17 cellular contexts compared by ENCODE assay signal in the genomic region with DNA sequence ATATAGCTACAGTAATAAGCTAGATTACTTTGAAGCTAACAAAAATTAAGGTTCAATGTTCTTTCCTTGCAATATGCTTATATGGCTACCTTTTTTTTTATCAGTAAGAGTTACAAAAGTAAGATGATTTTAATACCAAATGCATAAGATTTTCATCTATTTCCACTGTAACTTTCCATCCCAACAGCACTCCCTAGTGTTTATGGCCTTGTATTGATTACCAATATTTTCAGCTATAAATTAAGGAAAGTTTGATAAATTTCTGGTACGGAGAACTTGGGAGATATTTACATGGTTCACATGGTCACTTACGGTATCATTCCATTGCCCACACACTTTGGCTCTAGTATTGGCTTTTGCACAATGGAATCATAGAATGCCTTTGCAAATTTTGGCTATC.
DNase-seq lines count a peak whose midpoint lies in the region; ATAC-seq and TF ChIP-seq lines count a peak whose summit lies in the region.
"Had no signal": no experiment of that assay in that cellular context is flagged by ENCODE, and none has a peak within 500 bp of the region (broad histone marks: within the 10 kb centered on the region; RNA-seq: fewer than 3 reads in every experiment).

No MANE protein-coding gene starts in this region.

- H3K4me1 Mint-ChIP-seq in CD8-positive, alpha-beta T cell (ENCODE audit: low read depth): no peaks in the 10 kb centered on the region

- in situ Hi-C loops in astrocyte of the spinal cord (cut with HindIII; ENCODE audit: low sequenced_read_pairs): no loop called here

- peak; percentile 23; the same call in 1 of the 2 replicates for TF ChIP-seq RAD21 in HCT116 (IDR thresholded peaks at IDR 0.05; ENCODE audit: low read depth)

- H3K36me3 ChIP-seq in HCT116 (ENCODE audit: control insufficient read depth in 1 of 2, insufficient read depth in 2 of 2, low read length in 2 of 2) (no peaks in the 10 kb centered on the region), OCI-LY7 (ENCODE audit: insufficient read depth, low read length) (no peaks in the 10 kb centered on the region)
- no peaks in the 10 kb centered on the region for H3K36me3 ChIP-seq in CD8-positive, alpha-beta T cell (ENCODE audit: insufficient read depth, low read length)

- no peak for TF ChIP-seq POLR2A in HCT116 (IDR thresholded peaks at IDR 0.05; ENCODE audit: borderline replicate concordance, extremely low read depth, insufficient read depth, insufficient read length)

- TF ChIP-seq CTCF in HCT116 (IDR thresholded peaks at IDR 0.05 in 2 of 3, conservative IDR thresholded peaks at IDR 0.05 in 1 of 3; ENCODE audit: borderline replicate concordance in 1 of 3, insufficient read depth in 1 of 3, low read depth in 2 of 3, low read length in 2 of 3): no peak
- peak; percentile 10 for TF ChIP-seq CTCF in astrocyte of the spinal cord (IDR thresholded peaks at IDR 0.05; ENCODE audit: low read depth, low read length)
- peak; percentile 53 for TF ChIP-seq CTCF in epithelial cell of proximal tubule (conservative IDR thresholded peaks at IDR 0.05; ENCODE audit: low read depth, low read length)
- TF ChIP-seq CTCF in OCI-LY7 (conservative IDR thresholded peaks at IDR 0.05; ENCODE audit: low read length): no peak
- TF ChIP-seq CTCF in CD8-positive, alpha-beta T cell (IDR thresholded peaks at IDR 0.05): no peak

- H3K27me3 Mint-ChIP-seq in CD8-positive, alpha-beta T cell (ENCODE audit: low read depth): no peaks in the 10 kb centered on the region

- no peaks in the 10 kb centered on the region for H3K4me1 ChIP-seq in HCT116 (ENCODE audit: control insufficient read depth in 1 of 2, insufficient read depth in 2 of 2, low read length in 2 of 2)
- no peaks in the 10 kb centered on the region for H3K4me1 ChIP-seq in OCI-LY7 (ENCODE audit: insufficient read depth, low read length, poor library complexity, severe bottlenecking)
- H3K4me1 ChIP-seq in CD8-positive, alpha-beta T cell (ENCODE audit: insufficient read depth, low read length): no peaks in the 10 kb centered on the region

- no peak for ATAC-seq in HCT116
- no peak for ATAC-seq in CD8-positive, alpha-beta T cell
- ATAC-seq: HepG2 had no signal

- no peaks in the 10 kb centered on the region for H3K79me2 ChIP-seq in HCT116 (ENCODE audit: insufficient read depth, low read length)
- no peaks in the 10 kb centered on the region for H3K79me2 ChIP-seq in OCI-LY7 (ENCODE audit: insufficient read depth, low read depth, low read length)

- RAD21 ChIA-PET in HCT116 (lab: Charles Lee; ENCODE audit: low non-redundant PET in 1 of 2, low total read pairs in 2 of 2, uncharacterized antibody in 2 of 2, unreplicated experiment in 2 of 2): interaction anchor here in 1 of 2 experiments (0.5 kb wide), 1 partner anchor 146 kb away, joined by 3 read pairs; no protein-coding TSS in a partner anchor

- H3K27ac Mint-ChIP-seq in CD8-positive, alpha-beta T cell: no peak overlapping the region

- CTCF ChIA-PET in HCT116 (lab: Charles Lee) (no interaction called here), OCI-LY7 (lab: Charles Lee; ENCODE audit: unreplicated experiment) (no interaction called here)
- CTCF ChIA-PET in CD8-positive, alpha-beta T cell (lab: Charles Lee): no interaction called here

- BruUV-seq in HCT116 (replicated peaks; lab: Mats Ljungman, UMichigan): no TSS peak
- no TSS peak for BruUV-seq in OCI-LY7 (replicated peaks; lab: Mats Ljungman, UMichigan)

- intact Hi-C loops in HCT116 (cut with micrococcal nuclease): no loop called here
- intact Hi-C loops in OCI-LY7 (cut with micrococcal nuclease; ENCODE audit: unreplicated experiment): no loop called here
- intact Hi-C loops in CD8-positive, alpha-beta T cell (cut with DNase I, micrococcal nuclease): no loop called here

- H3K4me3 ChIP-seq in HCT116 (replicated peaks in 1 of 2; ENCODE audit: low read depth in 1 of 2, low read length in 2 of 2): no peak overlapping the region
- H3K4me3 ChIP-seq in astrocyte of the spinal cord (ENCODE audit: low read depth, low read length): no peak overlapping the region
- H3K4me3 ChIP-seq in epithelial cell of proximal tubule (ENCODE audit: low read depth, low read length): no peak overlapping the region
- no peak overlapping the region for H3K4me3 ChIP-seq in OCI-LY7 (ENCODE audit: low read depth, low read length, poor library complexity, severe bottlenecking)
- no peak overlapping the region for H3K4me3 ChIP-seq in CD8-positive, alpha-beta T cell (ENCODE audit: low read depth, low read length)

- H4K20me1 ChIP-seq in HCT116 (ENCODE audit: insufficient read depth) (no peaks in the 10 kb centered on the region), OCI-LY7 (ENCODE audit: insufficient read depth, low read length) (no peaks in the 10 kb centered on the region)

- POLR2A ChIA-PET in HCT116 (lab: Charles Lee) (no interaction called here), OCI-LY7 (lab: Charles Lee) (interaction anchor here (0.6 kb wide), 1 partner anchor 10 kb away, joined by 5 read pairs; no protein-coding TSS in a partner anchor)
- POLR2A ChIA-PET in CD8-positive, alpha-beta T cell (lab: Charles Lee): no interaction called here

- no peak overlapping the region for H2AFZ ChIP-seq in HCT116 (ENCODE audit: low read depth, low read length, poor library complexity, severe bottlenecking)
- H2AFZ ChIP-seq in OCI-LY7 (ENCODE audit: low read length): no peak overlapping the region

- H3K36me3 Mint-ChIP-seq in CD8-positive, alpha-beta T cell: no peaks in the 10 kb centered on the region

- H3K4me2 ChIP-seq in HCT116 (ENCODE audit: low read length): no peak overlapping the region
- H3K4me2 ChIP-seq in OCI-LY7 (ENCODE audit: low read length): no peak overlapping the region

- no peak overlapping the region for H3K4me3 Mint-ChIP-seq in CD8-positive, alpha-beta T cell

- H3K9me2 ChIP-seq in HCT116 (ENCODE audit: insufficient read depth) (no peaks in the 10 kb centered on the region), OCI-LY7 (ENCODE audit: insufficient read depth, low read length) (no peaks in the 10 kb centered on the region)

- DNase-seq in HCT116 (ENCODE audit: low read depth, low spot score) (no peak), astrocyte of the spinal cord (ENCODE audit: low read depth, low spot score) (no peak), epithelial cell of proximal tubule (ENCODE audit: low read depth) (no peak), OCI-LY7 (ENCODE audit: low spot score) (no peak)
- no peak for DNase-seq in stimulated activated CD4-positive, alpha-beta T cell treated with anti-CD3 and anti-CD28 coated beads, Interleukin-2, amount 100 ng/mL, for 48 hours
- no peak for DNase-seq in CD8-positive, alpha-beta T cell
- DNase-seq in activated CD8-positive, alpha-beta memory T cell treated with anti-CD3 and anti-CD28 coated beads, Interleukin-2, amount 50 U/mL, for 48 hours: no peak
- DNase-seq: AML-193, COR-L47, GDM1, GOT3, KBM-7, NCI-H1417, NCI-H187 treated with DMSO at 0.1 percent for 48 hours, NCI-H2227 treated with DMSO at 0.1 percent for 48 hours, NCI-H524 had no signal

- H3K9me3 ChIP-seq in HCT116 (ENCODE audit: control insufficient read depth in 1 of 2, insufficient read depth in 1 of 2, low read depth in 1 of 2, low read length in 2 of 2): no peaks in the 10 kb centered on the region
- H3K9me3 ChIP-seq in OCI-LY7 (ENCODE audit: low read length): no peaks in the 10 kb centered on the region
- no peaks in the 10 kb centered on the region for H3K9me3 ChIP-seq in CD8-positive, alpha-beta T cell (ENCODE audit: low read length)

- no peaks in the 10 kb centered on the region for H3K27me3 ChIP-seq in HCT116 (ENCODE audit: insufficient read depth, low read length)
- no peaks in the 10 kb centered on the region for H3K27me3 ChIP-seq in CD8-positive, alpha-beta T cell (ENCODE audit: insufficient read depth, low read length)

- no peak overlapping the region for H3K27ac ChIP-seq in HCT116 (ENCODE audit: low read depth, low read length)
- no peak overlapping the region for H3K27ac ChIP-seq in OCI-LY7 (ENCODE audit: low read depth, low read length, poor library complexity, severe bottlenecking)
- H3K27ac ChIP-seq in CD8-positive, alpha-beta T cell (ENCODE audit: low read depth, low read length): no peak overlapping the region

- H3K9ac ChIP-seq in HCT116 (ENCODE audit: low read length): no peak overlapping the region

- H3K9me3 Mint-ChIP-seq in CD8-positive, alpha-beta T cell: peaks cover 3% of the 10 kb centered on the region

TF ChIP-seq in HCT116, 20 proteins besides CTCF, POLR2A, EP300 and RAD21:
- TF ChIP-seq CBX3 (IDR thresholded peaks at IDR 0.05; ENCODE audit: low read depth) (no peak), ZBTB33 (IDR thresholded peaks at IDR 0.05; ENCODE audit: extremely low read depth, insufficient replicate concordance, low read length) (no peak), POLR2AphosphoS5 (IDR thresholded peaks at IDR 0.05; ENCODE audit: low read depth, low read length) (no peak)

Comparison
In these comparisons a context has a peak if more than half of its experiments do, and no peak if none do; other contexts are left out.
1. CTCF ChIP-seq: peak in astrocyte of the spinal cord (single experiment) and epithelial cell of proximal tubule (single experiment); none in HCT116 (0 of 3), OCI-LY7 (single experiment) and CD8-positive, alpha-beta T cell (single experiment).